ENCODE assay signal across 1 cellular context in the genomic region with DNA sequence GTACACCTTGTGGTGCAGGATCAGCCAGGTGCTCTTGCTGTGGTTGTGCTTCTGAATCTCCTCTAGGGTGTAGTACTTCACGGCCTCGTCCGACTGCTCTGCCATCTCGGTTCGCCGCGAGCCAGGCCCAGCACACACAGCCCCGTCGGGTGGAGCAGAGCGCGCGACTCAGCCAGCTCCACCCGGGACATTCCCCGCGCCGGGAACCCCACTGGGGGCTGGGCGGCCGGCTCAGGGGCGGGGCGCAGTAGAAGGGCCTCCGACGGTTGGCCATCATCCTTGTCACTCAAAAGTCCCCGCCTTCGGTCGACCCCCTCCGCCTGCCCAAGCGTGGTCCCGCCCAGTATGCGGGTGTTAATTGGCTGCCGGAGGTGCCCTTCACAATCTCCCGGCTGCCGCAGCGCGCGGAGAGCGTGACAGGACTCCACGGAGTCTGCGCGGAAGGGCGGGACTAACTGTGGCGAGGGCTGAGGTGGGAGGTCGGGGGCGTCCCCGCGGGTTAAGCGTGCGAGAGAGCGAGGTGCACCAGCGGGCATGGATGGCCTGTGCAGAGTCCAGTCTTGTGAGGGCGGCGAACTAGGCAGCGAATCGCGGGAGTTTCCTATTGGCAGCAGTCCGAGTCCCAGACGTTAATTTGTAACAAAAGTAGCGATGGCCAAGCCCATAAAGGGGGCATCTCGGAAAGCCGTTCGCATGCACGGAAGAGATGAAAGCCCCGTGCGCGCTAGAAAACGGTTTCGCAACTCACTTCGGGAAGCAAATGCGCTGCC.
TF ChIP-seq lines count a peak whose summit lies in the region.

A gene with protein sequence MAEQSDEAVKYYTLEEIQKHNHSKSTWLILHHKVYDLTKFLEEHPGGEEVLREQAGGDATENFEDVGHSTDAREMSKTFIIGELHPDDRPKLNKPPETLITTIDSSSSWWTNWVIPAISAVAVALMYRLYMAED (minus strand): TSS at position 193 of the 770 bp plus-strand sequence. CDS start 88 bp downstream, at position 105.

TF ChIP-seq in HepG2, 621 proteins besides CTCF, POLR2A, EP300 and RAD21 (continued from another document and continues in another):
- TF ChIP-seq GFI1 (CRISPR knock-in tag; IDR thresholded peaks at IDR 0.05; ENCODE audit: borderline replicate concordance) (no peak; the same call in 1 of the 2 replicates), CBFB (CRISPR knock-in tag; IDR thresholded peaks at IDR 0.05) (peak; percentile 60; the same call in 1 of the 2 replicates), MIER3 (CRISPR knock-in tag; IDR thresholded peaks at IDR 0.05; ENCODE audit: borderline replicate concordance) (peak; percentile 72; the same call in 1 of the 2 replicates), ZNF891 (CRISPR knock-in tag; IDR thresholded peaks at IDR 0.05) (no peak; the same call in 1 of the 2 replicates), KDM5A (IDR thresholded peaks at IDR 0.05; ENCODE audit: borderline replicate concordance, low read length) (no peak), SOX5 (CRISPR knock-in tag; IDR thresholded peaks at IDR 0.05; ENCODE audit: borderline replicate concordance) (peak; percentile 77; the same call in 1 of the 2 replicates), ZBTB33 (CRISPR knock-in tag; IDR thresholded peaks at IDR 0.05) (no peak), NFRKB (IDR thresholded peaks at IDR 0.05) (no peak), ZNF251 (CRISPR knock-in tag; IDR thresholded peaks at IDR 0.05) (no peak), HINFP (CRISPR knock-in tag; IDR thresholded peaks at IDR 0.05; ENCODE audit: low read depth) (peak; percentile 77; the same call in 1 of the 2 replicates), FOSL1 (CRISPR knock-in tag; IDR thresholded peaks at IDR 0.05; ENCODE audit: borderline replicate concordance) (no peak), MAFK (conservative IDR thresholded peaks at IDR 0.05 in 1 of 2, IDR thresholded peaks at IDR 0.05 in 1 of 2; ENCODE audit: low read length in 2 of 2) (no peak), ZNF670 (CRISPR knock-in tag; IDR thresholded peaks at IDR 0.05; ENCODE audit: borderline replicate concordance) (no peak), CSRNP2 (CRISPR knock-in tag; conservative IDR thresholded peaks at IDR 0.05; ENCODE audit: low read depth) (no peak), MEF2D (CRISPR knock-in tag; IDR thresholded peaks at IDR 0.05) (peak; percentile 69; the same call in 1 of the 2 replicates), KLF9 (CRISPR knock-in tag; IDR thresholded peaks at IDR 0.05; ENCODE audit: low read depth) (no peak; the same call in 1 of the 2 replicates), SMC3 (IDR thresholded peaks at IDR 0.05; ENCODE audit: low read length) (no peak), ZNF501 (CRISPR knock-in tag; IDR thresholded peaks at IDR 0.05) (peak; percentile 82), MED8 (CRISPR knock-in tag; IDR thresholded peaks at IDR 0.05; ENCODE audit: insufficient replicate concordance) (no peak), ZFX (CRISPR knock-in tag; IDR thresholded peaks at IDR 0.05; ENCODE audit: low read depth) (peak; percentile 59), HOXA5 (CRISPR knock-in tag; IDR thresholded peaks at IDR 0.05) (no peak; the same call in none of the 2 replicates), PHF8 (CRISPR knock-in tag; IDR thresholded peaks at IDR 0.05) (peak; percentile 60; the same call in 1 of the 2 replicates), ZFY (CRISPR knock-in tag; IDR thresholded peaks at IDR 0.05) (no peak; the same call in 1 of the 2 replicates), PHF20 (CRISPR knock-in tag; IDR thresholded peaks at IDR 0.05) (peak; percentile 39), FOXK2 (IDR thresholded peaks at IDR 0.05) (no peak), GABPB1 (CRISPR knock-in tag; IDR thresholded peaks at IDR 0.05) (peak; percentile 84), ATF2 (CRISPR knock-in tag; IDR thresholded peaks at IDR 0.05) (0 out of 2 replicates have a peak, but pooled peaks have one; percentile 43), ZNF230 (CRISPR knock-in tag; IDR thresholded peaks at IDR 0.05) (peak; percentile 86; the same call in 1 of the 2 replicates), DR1 (CRISPR knock-in tag; IDR thresholded peaks at IDR 0.05) (peak; percentile 63)
- TF ChIP-seq, protein P1, sequence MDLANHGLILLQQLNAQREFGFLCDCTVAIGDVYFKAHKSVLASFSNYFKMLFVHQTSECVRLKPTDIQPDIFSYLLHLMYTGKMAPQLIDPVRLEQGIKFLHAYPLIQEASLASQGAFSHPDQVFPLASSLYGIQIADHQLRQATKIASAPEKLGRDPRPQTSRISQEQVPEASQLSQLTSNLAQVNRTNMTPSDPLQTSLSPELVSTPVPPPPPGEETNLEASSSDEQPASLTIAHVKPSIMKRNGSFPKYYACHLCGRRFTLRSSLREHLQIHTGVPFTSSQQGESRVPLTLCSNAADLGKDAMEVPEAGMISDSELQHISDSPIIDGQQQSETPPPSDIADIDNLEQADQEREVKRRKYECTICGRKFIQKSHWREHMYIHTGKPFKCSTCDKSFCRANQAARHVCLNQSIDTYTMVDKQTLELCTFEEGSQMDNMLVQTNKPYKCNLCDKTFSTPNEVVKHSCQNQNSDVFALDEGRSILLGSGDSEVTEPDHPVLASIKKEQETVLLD (CRISPR knock-in tag; IDR thresholded peaks at IDR 0.05; ENCODE audit: low read depth) = no peak
- TF ChIP-seq, protein P2, sequence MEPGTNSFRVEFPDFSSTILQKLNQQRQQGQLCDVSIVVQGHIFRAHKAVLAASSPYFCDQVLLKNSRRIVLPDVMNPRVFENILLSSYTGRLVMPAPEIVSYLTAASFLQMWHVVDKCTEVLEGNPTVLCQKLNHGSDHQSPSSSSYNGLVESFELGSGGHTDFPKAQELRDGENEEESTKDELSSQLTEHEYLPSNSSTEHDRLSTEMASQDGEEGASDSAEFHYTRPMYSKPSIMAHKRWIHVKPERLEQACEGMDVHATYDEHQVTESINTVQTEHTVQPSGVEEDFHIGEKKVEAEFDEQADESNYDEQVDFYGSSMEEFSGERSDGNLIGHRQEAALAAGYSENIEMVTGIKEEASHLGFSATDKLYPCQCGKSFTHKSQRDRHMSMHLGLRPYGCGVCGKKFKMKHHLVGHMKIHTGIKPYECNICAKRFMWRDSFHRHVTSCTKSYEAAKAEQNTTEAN (CRISPR knock-in tag; conservative IDR thresholded peaks at IDR 0.05) = peak; percentile 95
- TF ChIP-seq, protein P3, sequence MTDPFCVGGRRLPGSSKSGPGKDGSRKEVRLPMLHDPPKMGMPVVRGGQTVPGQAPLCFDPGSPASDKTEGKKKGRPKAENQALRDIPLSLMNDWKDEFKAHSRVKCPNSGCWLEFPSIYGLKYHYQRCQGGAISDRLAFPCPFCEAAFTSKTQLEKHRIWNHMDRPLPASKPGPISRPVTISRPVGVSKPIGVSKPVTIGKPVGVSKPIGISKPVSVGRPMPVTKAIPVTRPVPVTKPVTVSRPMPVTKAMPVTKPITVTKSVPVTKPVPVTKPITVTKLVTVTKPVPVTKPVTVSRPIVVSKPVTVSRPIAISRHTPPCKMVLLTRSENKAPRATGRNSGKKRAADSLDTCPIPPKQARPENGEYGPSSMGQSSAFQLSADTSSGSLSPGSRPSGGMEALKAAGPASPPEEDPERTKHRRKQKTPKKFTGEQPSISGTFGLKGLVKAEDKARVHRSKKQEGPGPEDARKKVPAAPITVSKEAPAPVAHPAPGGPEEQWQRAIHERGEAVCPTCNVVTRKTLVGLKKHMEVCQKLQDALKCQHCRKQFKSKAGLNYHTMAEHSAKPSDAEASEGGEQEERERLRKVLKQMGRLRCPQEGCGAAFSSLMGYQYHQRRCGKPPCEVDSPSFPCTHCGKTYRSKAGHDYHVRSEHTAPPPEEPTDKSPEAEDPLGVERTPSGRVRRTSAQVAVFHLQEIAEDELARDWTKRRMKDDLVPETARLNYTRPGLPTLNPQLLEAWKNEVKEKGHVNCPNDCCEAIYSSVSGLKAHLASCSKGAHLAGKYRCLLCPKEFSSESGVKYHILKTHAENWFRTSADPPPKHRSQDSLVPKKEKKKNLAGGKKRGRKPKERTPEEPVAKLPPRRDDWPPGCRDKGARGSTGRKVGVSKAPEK (CRISPR knock-in tag; IDR thresholded peaks at IDR 0.05; ENCODE audit: borderline replicate concordance) = no peak
- TF ChIP-seq, protein P4, sequence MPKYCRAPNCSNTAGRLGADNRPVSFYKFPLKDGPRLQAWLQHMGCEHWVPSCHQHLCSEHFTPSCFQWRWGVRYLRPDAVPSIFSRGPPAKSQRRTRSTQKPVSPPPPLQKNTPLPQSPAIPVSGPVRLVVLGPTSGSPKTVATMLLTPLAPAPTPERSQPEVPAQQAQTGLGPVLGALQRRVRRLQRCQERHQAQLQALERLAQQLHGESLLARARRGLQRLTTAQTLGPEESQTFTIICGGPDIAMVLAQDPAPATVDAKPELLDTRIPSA (CRISPR knock-in tag; IDR thresholded peaks at IDR 0.05; ENCODE audit: borderline replicate concordance) = no peak
- TF ChIP-seq, protein P5, sequence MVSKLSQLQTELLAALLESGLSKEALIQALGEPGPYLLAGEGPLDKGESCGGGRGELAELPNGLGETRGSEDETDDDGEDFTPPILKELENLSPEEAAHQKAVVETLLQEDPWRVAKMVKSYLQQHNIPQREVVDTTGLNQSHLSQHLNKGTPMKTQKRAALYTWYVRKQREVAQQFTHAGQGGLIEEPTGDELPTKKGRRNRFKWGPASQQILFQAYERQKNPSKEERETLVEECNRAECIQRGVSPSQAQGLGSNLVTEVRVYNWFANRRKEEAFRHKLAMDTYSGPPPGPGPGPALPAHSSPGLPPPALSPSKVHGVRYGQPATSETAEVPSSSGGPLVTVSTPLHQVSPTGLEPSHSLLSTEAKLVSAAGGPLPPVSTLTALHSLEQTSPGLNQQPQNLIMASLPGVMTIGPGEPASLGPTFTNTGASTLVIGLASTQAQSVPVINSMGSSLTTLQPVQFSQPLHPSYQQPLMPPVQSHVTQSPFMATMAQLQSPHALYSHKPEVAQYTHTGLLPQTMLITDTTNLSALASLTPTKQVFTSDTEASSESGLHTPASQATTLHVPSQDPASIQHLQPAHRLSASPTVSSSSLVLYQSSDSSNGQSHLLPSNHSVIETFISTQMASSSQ (IDR thresholded peaks at IDR 0.05; ENCODE audit: low read depth) = peak; percentile 89
- TF ChIP-seq, protein P5 (CRISPR knock-in tag; IDR thresholded peaks at IDR 0.05; ENCODE audit: borderline replicate concordance) = peak; percentile 98
